ENCODE assay signal across 10 cellular contexts in genomic region chr11:59667812-59668187, GRCh38. TPM values are rescaled to one million over a fixed set of nuclear protein-coding genes. Genes with fewer than 3 reads are reported as not detected.
DNase-seq lines count a peak whose midpoint lies in the region; ATAC-seq, FAIRE-seq and TF ChIP-seq lines count a peak whose summit lies in the region.
"Had no signal": no experiment of that assay in that cellular context is flagged by ENCODE, and none has a peak within 500 bp of the region (broad histone marks: within the 10 kb centered on the region; RNA-seq: fewer than 3 reads in every experiment).

No MANE protein-coding gene starts in this region.

- DNase-seq in left ventricle myocardium inferior (no peak), left ventricle myocardium superior (no peak), breast epithelium (ENCODE audit: low spot score in 2 of 2) (no peak), mesothelial cell of epicardium (ENCODE audit: low spot score in 2 of 2, unreplicated experiment in 2 of 2) (no peak), aorta (no peak), urothelium cell line (ENCODE audit: low spot score) (no peak), NK-92 (lab: John Stamatoyannopoulos, UW; ENCODE audit: unreplicated experiment) (no peak)
- no peak for DNase-seq in effector CD8-positive, alpha-beta T cell (lab: John Stamatoyannopoulos, UW)
- DNase-seq: NCI-H1436 treated with DMSO at 0.1 percent for 48 hours had no signal

- H3K27me3 ChIP-seq in left ventricle myocardium inferior (ENCODE audit: low read depth), result no peaks in the 10 kb centered on the region
- no peaks in the 10 kb centered on the region for H3K27me3 ChIP-seq in breast epithelium
- H3K27me3 ChIP-seq in aorta (ENCODE audit: control insufficient read depth in 1 of 2, insufficient read depth in 2 of 2, low read length in 1 of 2), result no peaks in the 10 kb centered on the region

- 18 to 21% methylated on average over 3 of the region's 3 CpGs for WGBS in aorta, 2 donors

- H3K4me3 Mint-ChIP-seq in mesothelial cell of epicardium, result peak overlapping the region; percentile 91

- H3K36me3 Mint-ChIP-seq in mesothelial cell of epicardium, result peaks cover 11% of the 10 kb centered on the region

- H3K27ac ChIP-seq in left ventricle myocardium inferior (replicated peaks), result peak overlapping the region; percentile 95
- H3K27ac ChIP-seq in breast epithelium, result peak overlapping the region in 1 of 2 donors; percentile 48
- H3K27ac ChIP-seq in aorta (ENCODE audit: low read depth in 1 of 2, low read length in 2 of 2), result no peak overlapping the region

- TF ChIP-seq CTCF in left ventricle myocardium inferior (IDR thresholded peaks at IDR 0.05; ENCODE audit: borderline replicate concordance), result no peak
- TF ChIP-seq CTCF in breast epithelium (IDR thresholded peaks at IDR 0.05), result no peak
- TF ChIP-seq CTCF in mesothelial cell of epicardium (IDR thresholded peaks at IDR 0.05; ENCODE audit: unreplicated experiment), result no peak

- H3K9me3 ChIP-seq in left ventricle myocardium inferior (replicated peaks) (no peaks in the 10 kb centered on the region), breast epithelium (no peaks in the 10 kb centered on the region), aorta (ENCODE audit: control insufficient read depth, low read length) (no peaks in the 10 kb centered on the region)

- intact Hi-C loops in left ventricle myocardium inferior (cut with micrococcal nuclease) (no loop called here), left ventricle myocardium superior (cut with micrococcal nuclease) (loop anchor here (2.0 kb wide), 1 partner anchor 51 kb away; no protein-coding TSS in a partner anchor), breast epithelium (cut with DNase I; ENCODE audit: low total_unique reads) (no loop called here), aorta (cut with DNase I) (loop anchor here (2.0 to 10.0 kb wide), 3 partner anchors 87 to 137 kb away; partner anchors contain the start of gene STX3 (in 1 of the 2))

- no peaks in the 10 kb centered on the region for H3K9me3 Mint-ChIP-seq in mesothelial cell of epicardium

- peaks cover 39% of the 10 kb centered on the region for H3K36me3 ChIP-seq in left ventricle myocardium inferior
- no peaks in the 10 kb centered on the region for H3K36me3 ChIP-seq in breast epithelium
- H3K36me3 ChIP-seq in aorta (ENCODE audit: control insufficient read depth in 1 of 2, insufficient read depth in 2 of 2, low read length in 1 of 2), result no peaks in the 10 kb centered on the region

- peaks cover 48% of the 10 kb centered on the region for H3K4me1 ChIP-seq in left ventricle myocardium inferior
- peaks cover 0 to 13% of the 10 kb centered on the region in 2 donors for H3K4me1 ChIP-seq in breast epithelium
- no peaks in the 10 kb centered on the region for H3K4me1 ChIP-seq in aorta (ENCODE audit: control insufficient read depth in 1 of 2, insufficient read depth in 2 of 2, low read length in 2 of 2)

- ATAC-seq in left ventricle myocardium superior (no peak), aorta (ENCODE audit: low FRiP score) (no peak)

- no peak for FAIRE-seq in urothelium cell line (lab: Jason Lieb, UNC)
- FAIRE-seq: G401.6 had no signal

- peaks cover 22% of the 10 kb centered on the region for H3K4me1 Mint-ChIP-seq in mesothelial cell of epicardium

- peaks cover 2% of the 10 kb centered on the region for H3K27me3 Mint-ChIP-seq in mesothelial cell of epicardium (ENCODE audit: low read depth)

- TF ChIP-seq POLR2A in breast epithelium (IDR thresholded peaks at IDR 0.05), result no peak

- H3K4me3 ChIP-seq in left ventricle myocardium inferior (peak overlapping the region; percentile 91), breast epithelium (peak overlapping the region; percentile 90 to 94 (median 91)), aorta (ENCODE audit: low read length in 2 of 2) (peak overlapping the region; percentile 83 to 91)

- H3K27ac Mint-ChIP-seq in mesothelial cell of epicardium, result peak overlapping the region; percentile 90

RNA-seq across cellular contexts. Expression of gene PATL1, which starts 1.0 kb away (rescaled TPM):
- total RNA-seq in left ventricle myocardium inferior (21.1 TPM), left ventricle myocardium superior (24.5 TPM), breast epithelium (10 to 100 TPM; 13.4 to 15.8 (median 15.2) TPM), mesothelial cell of epicardium (30.6 to 32.0 TPM (median 31.6 TPM) in 3 replicates), aorta (10 to 100 TPM; 23.7 to 29.6 TPM)
- 1 to 10 TPM; 8.2 to 9.6 TPM for polyA plus RNA-seq in aorta

RNA-seq across cellular contexts. Expression of gene OR10V1, which starts 45.8 kb away (rescaled TPM):
- total RNA-seq in left ventricle myocardium inferior, result not detected
- total RNA-seq in left ventricle myocardium superior, result not detected
- total RNA-seq in breast epithelium, result not detected
- total RNA-seq in mesothelial cell of epicardium, result not detected in 3 replicates
- total RNA-seq in aorta, result not detected
- not detected for polyA plus RNA-seq in aorta

RNA-seq across cellular contexts. Expression of gene OSBP, which starts 52.2 kb away (rescaled TPM):
- total RNA-seq in left ventricle myocardium inferior (30.0 TPM), left ventricle myocardium superior (40.9 TPM), breast epithelium (10 to 100 TPM; 42.4 to 48.2 (median 43.9) TPM), mesothelial cell of epicardium (45.0 to 47.6 TPM (median 46.8 TPM) in 3 replicates), aorta (10 to 100 TPM; 40.4 to 42.4 TPM)
- polyA plus RNA-seq in aorta, result 10 to 100 TPM; 15.0 to 19.5 TPM

Comparison
In these comparisons a context has a peak if more than half of its experiments do, and no peak if none do; other contexts are left out.
1. intact Hi-C loops: an anchor here in left ventricle myocardium superior (2.0 kb wide) and aorta (2.0 to 10.0 kb wide); none called in left ventricle myocardium inferior and breast epithelium.